32 cellular contexts compared by ENCODE assay signal in the genomic region with DNA sequence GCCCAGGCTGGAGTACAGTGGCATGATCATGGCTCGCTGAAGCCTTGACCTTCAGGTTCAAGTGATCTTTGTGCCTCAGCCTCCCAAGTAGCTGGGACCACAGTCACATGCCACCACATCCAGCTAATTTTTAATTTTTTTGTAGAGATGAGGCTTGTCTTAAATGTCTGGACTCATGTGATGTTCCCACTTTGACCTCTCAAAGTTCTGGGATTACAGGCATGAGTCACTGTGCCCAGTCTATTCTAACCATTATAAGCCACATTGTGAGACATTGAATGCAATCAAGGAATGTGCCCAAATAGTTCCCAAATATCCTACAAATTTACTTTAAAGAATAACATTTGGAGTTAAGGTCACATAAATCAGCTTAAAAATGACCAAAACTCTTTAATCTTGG.
"Had no signal": no experiment of that assay in that cellular context is flagged by ENCODE, and none has a peak within 500 bp of the region (broad histone marks: within the 10 kb centered on the region; RNA-seq: fewer than 3 reads in every experiment).

No MANE protein-coding gene starts in this region.

- H3K4me1 ChIP-seq: stomach, thyroid gland, upper lobe of right lung had no signal

- H3K36me3 ChIP-seq: ovary, stomach, thyroid gland, upper lobe of right lung, WERI-Rb-1 had no signal

- H3K4me3 ChIP-seq: hepatocyte, ovary, stomach, thyroid gland, upper lobe of right lung had no signal

- H3K79me2 ChIP-seq: hepatocyte had no signal

- H3K9me3 ChIP-seq: ovary, stomach, thyroid gland, upper lobe of right lung had no signal

- H3K27ac ChIP-seq: hepatocyte, ovary, stomach, thyroid gland, upper lobe of right lung, WERI-Rb-1 had no signal

- H2AFZ ChIP-seq: hepatocyte had no signal

- H3K9me3 Mint-ChIP-seq: activated CD4-positive, alpha-beta memory T cell treated with anti-CD3 and anti-CD28 coated beads for 36 hours; T-helper 1 cell treated with Interleukin-12 subunit alpha and Interleukin-12 subunit beta and Interleukin-4 antibody, amounts not matched to agents 30 μg/mL and 1 μg/mL, for 36 hours had no signal

- H3K27ac Mint-ChIP-seq: activated CD4-positive, alpha-beta memory T cell treated with anti-CD3 and anti-CD28 coated beads for 36 hours; activated CD4-positive, alpha-beta T cell treated with anti-CD3 and anti-CD28 coated beads, Interleukin-2, amount 10 ng/mL, durations not matched to agents 24 days and 14 days; activated T-helper 1 cell treated with anti-CD3 and anti-CD28 coated beads, Interleukin-12 subunit alpha, Interleukin-12 subunit beta, Interleukin-2, Interleukin-4 antibody, amounts not matched to agents 30 ng/mL and 10 ng/mL and 1 ng/mL, durations not matched to agents 14 hours and 24 hours and 36 hours; mesothelial cell of epicardium; naive thymus-derived CD4-positive, alpha-beta T cell; progenitor cell of endocrine pancreas; stimulated activated memory B cell treated with anti-CD40 and anti-IgM and Interleukin-4, amounts not matched to agents 10 μg/mL and 1 μg/mL and 100 μg/mL, for 72 hours; T-helper 1 cell treated with Interleukin-12 subunit alpha and Interleukin-12 subunit beta and Interleukin-4 antibody, amounts not matched to agents 30 μg/mL and 1 μg/mL, for 36 hours had no signal

- H3K36me3 Mint-ChIP-seq: activated CD4-positive, alpha-beta memory T cell treated with anti-CD3 and anti-CD28 coated beads for 36 hours; mesothelial cell of epicardium; naive thymus-derived CD4-positive, alpha-beta T cell; stimulated activated memory B cell treated with anti-CD40 and anti-IgM and Interleukin-4, amounts not matched to agents 10 μg/mL and 1 μg/mL and 100 μg/mL, for 72 hours had no signal

- H3K27me3 Mint-ChIP-seq: progenitor cell of endocrine pancreas; stimulated activated memory B cell treated with anti-CD40 and anti-IgM and Interleukin-4, amounts not matched to agents 10 μg/mL and 1 μg/mL and 100 μg/mL, for 72 hours had no signal

- ATAC-seq: activated CD4-positive, CD25-positive, alpha-beta regulatory T cell treated with anti-CD3 and anti-CD28 coated beads, Interleukin-2, amount 50 U/mL, for 24 hours; left colon; naive thymus-derived CD4-positive, alpha-beta T cell; sciatic nerve; stimulated activated memory B cell treated with anti-CD40 and anti-IgM and Interleukin-4, amounts not matched to agents 10 μg/mL and 1 μg/mL and 100 μg/mL, for 72 hours; upper lobe of right lung had no signal

- FAIRE-seq: colon, frontal cortex, kidney, small intestine had no signal

- H3K4me1 Mint-ChIP-seq: activated CD4-positive, alpha-beta T cell treated with anti-CD3 and anti-CD28 coated beads, Interleukin-2, amount 10 ng/mL, durations not matched to agents 24 days and 14 days; naive thymus-derived CD4-positive, alpha-beta T cell; stimulated activated memory B cell treated with anti-CD40 and anti-IgM and Interleukin-4, amounts not matched to agents 10 μg/mL and 1 μg/mL and 100 μg/mL, for 72 hours had no signal

- H3K27me3 ChIP-seq: hepatocyte, ovary, stomach, thyroid gland, upper lobe of right lung had no signal

- H3K4me3 Mint-ChIP-seq: activated CD4-positive, alpha-beta memory T cell treated with anti-CD3 and anti-CD28 coated beads for 36 hours; activated CD4-positive, alpha-beta T cell treated with anti-CD3 and anti-CD28 coated beads, Interleukin-2, amount 10 ng/mL, durations not matched to agents 24 days and 14 days; activated T-helper 1 cell treated with anti-CD3 and anti-CD28 coated beads, Interleukin-12 subunit alpha, Interleukin-12 subunit beta, Interleukin-2, Interleukin-4 antibody, amounts not matched to agents 30 ng/mL and 10 ng/mL and 1 ng/mL, durations not matched to agents 14 hours and 24 hours and 36 hours; mesothelial cell of epicardium; naive thymus-derived CD4-positive, alpha-beta T cell; stimulated activated memory B cell treated with anti-CD40 and anti-IgM and Interleukin-4, amounts not matched to agents 10 μg/mL and 1 μg/mL and 100 μg/mL, for 72 hours; T-helper 1 cell treated with Interleukin-12 subunit alpha and Interleukin-12 subunit beta and Interleukin-4 antibody, amounts not matched to agents 30 μg/mL and 1 μg/mL, for 36 hours had no signal

- DNase-seq: activated CD4-positive, alpha-beta memory T cell treated with anti-CD3 and anti-CD28 coated beads for 36 hours; activated CD4-positive, alpha-beta T cell treated with anti-CD3 and anti-CD28 coated beads, Interleukin-2, amount 10 ng/mL, durations not matched to agents 24 days and 14 days; activated CD8-positive, alpha-beta memory T cell treated with anti-CD3 and anti-CD28 coated beads, Interleukin-2, amount 50 U/mL, for 4 hours; activated effector memory CD4-positive, alpha-beta T cell treated with anti-CD3 and anti-CD28 coated beads, Interleukin-2, amount 50 U/mL, for 16 hours; activated naive CD4-positive, alpha-beta T cell treated with anti-CD3 and anti-CD28 coated beads, Interleukin-2, amount 50 U/mL, for 16 hours; activated T-cell treated with anti-CD3 and anti-CD28 coated beads, Interleukin-2, amount 50 U/mL, for 1 hour; dermis blood vessel endothelial cell; effector CD4-positive, alpha-beta T cell; kidney; left colon; naive thymus-derived CD4-positive, alpha-beta T cell; ovary; retina; small intestine; stimulated activated CD4-positive, alpha-beta T cell treated with anti-CD3 and anti-CD28 coated beads, Interleukin-4, amount 100 ng/mL, for 4 hours; stimulated activated CD8-positive, alpha-beta memory T cell treated with anti-CD3 and anti-CD28 coated beads, Interleukin-4, amount 100 ng/mL, for 48 hours; stomach; SW 1271; T1000; thyroid gland; upper lobe of right lung; WERI-Rb-1 had no signal

- H3K4me2 ChIP-seq: hepatocyte had no signal
